ENCODE assay signal across 8 cellular contexts in the genomic region with DNA sequence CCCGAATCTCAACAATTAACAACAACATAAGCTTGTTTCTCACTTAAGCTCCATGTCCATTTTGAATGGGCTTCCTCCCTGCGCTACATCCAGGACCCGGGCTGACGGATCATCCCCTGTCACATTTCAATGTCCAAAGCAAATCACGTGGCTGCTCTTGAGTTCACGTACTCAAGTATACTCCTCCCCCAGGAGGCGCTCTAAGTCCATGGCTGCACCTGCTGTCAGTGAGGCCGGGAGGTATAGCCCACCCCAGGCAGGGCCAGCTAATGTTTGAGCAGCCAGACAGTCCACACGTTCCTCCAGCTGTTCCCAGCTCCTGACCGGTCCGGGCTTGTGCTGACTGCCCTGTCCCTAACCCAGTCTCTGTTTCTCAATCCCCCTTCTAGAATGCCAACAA.
DNase-seq lines count a peak whose midpoint lies in the region; ATAC-seq and TF ChIP-seq lines count a peak whose summit lies in the region.

No MANE protein-coding gene starts in this region.

- no peak for TF ChIP-seq POLR2A in ovary (IDR thresholded peaks at IDR 0.05)

- TF ChIP-seq CTCF in mammary epithelial cell (conservative IDR thresholded peaks at IDR 0.05 in 1 of 2, IDR thresholded peaks at IDR 0.05 in 1 of 2; ENCODE audit: extremely low read depth in 1 of 2, insufficient read depth in 1 of 2, low read depth in 1 of 2, low read length in 2 of 2) (peak; percentile 66 to 79), ovary (IDR thresholded peaks at IDR 0.05) (no peak)

- H3K27ac ChIP-seq in mammary epithelial cell (ENCODE audit: insufficient read depth, low read depth, low read length), result no peak overlapping the region
- H3K27ac ChIP-seq in right cardiac atrium (ENCODE audit: low read length), result no peak overlapping the region
- H3K27ac ChIP-seq in ovary, result no peak overlapping the region

- no TSS peak for BruUV-seq in mammary epithelial cell (replicated peaks; lab: Mats Ljungman, UMichigan)

- dilution Hi-C loops in mammary epithelial cell (cut with HindIII; ENCODE audit: low sequenced_read_pairs), result no loop called here

- no peak overlapping the region for H3K9ac ChIP-seq in mammary epithelial cell (ENCODE audit: insufficient read depth, low read length)

- H3K4me1 ChIP-seq in mammary epithelial cell (ENCODE audit: insufficient read depth, low read length) (peaks cover 7% of the 10 kb centered on the region), right cardiac atrium (ENCODE audit: control insufficient read depth, insufficient read depth, low read length) (no peaks in the 10 kb centered on the region), ovary (ENCODE audit: insufficient read depth) (no peaks in the 10 kb centered on the region)

- H3K79me2 ChIP-seq in mammary epithelial cell (ENCODE audit: insufficient read depth, low read length), result peaks cover 11% of the 10 kb centered on the region

- H3K36me3 ChIP-seq in mammary epithelial cell (ENCODE audit: insufficient read depth, low read length) (no peaks in the 10 kb centered on the region), ovary (no peaks in the 10 kb centered on the region)

- H3K27me3 ChIP-seq in mammary epithelial cell (ENCODE audit: insufficient read depth, low read length) (no peaks in the 10 kb centered on the region), right cardiac atrium (ENCODE audit: control insufficient read depth, insufficient read depth) (no peaks in the 10 kb centered on the region), ovary (no peaks in the 10 kb centered on the region)

- H4K20me1 ChIP-seq in mammary epithelial cell (ENCODE audit: insufficient read depth, low read length), result no peaks in the 10 kb centered on the region

- CTCF ChIA-PET in mammary epithelial cell (lab: Charles Lee; ENCODE audit: low non-redundant PET), result interaction anchor here (0.6 kb wide), 1 partner anchor 14 kb away, joined by 5 read pairs; no protein-coding TSS in a partner anchor

- peak overlapping the region; percentile 12 for H2AFZ ChIP-seq in mammary epithelial cell (ENCODE audit: low read depth, low read length)

- H3K9me3 ChIP-seq in mammary epithelial cell (replicated peaks; ENCODE audit: insufficient read depth, low read length) (no peaks in the 10 kb centered on the region), right cardiac atrium (ENCODE audit: control insufficient read depth, low read length) (no peaks in the 10 kb centered on the region), ovary (no peaks in the 10 kb centered on the region)

- ATAC-seq in right cardiac atrium (no peak), HG03469 (IDR thresholded peaks at IDR 0.05; ENCODE audit: unreplicated experiment) (no peak)

- peak; percentile 13 for DNase-seq in CD1c-positive myeloid dendritic cell (ENCODE audit: extremely low spot score)
- DNase-seq in H4 (ENCODE audit: low spot score), result peak; percentile 33
- peak; percentile 45 for DNase-seq in NOMO-1 treated with DMSO at 0.1 percent for 48 hours (lab: John Stamatoyannopoulos, UW; ENCODE audit: unreplicated experiment)
- DNase-seq in mammary epithelial cell, result peak; percentile 55
- peak; percentile 13 for DNase-seq in stimulated activated CD4-positive, alpha-beta T cell treated with anti-CD3 and anti-CD28 coated beads, Interleukin-12 subunit alpha, Interleukin-12 subunit beta, amount 100 ng/mL, for 4 hours
- no peak for DNase-seq in right cardiac atrium
- no peak for DNase-seq in ovary

- peak overlapping the region; percentile 21 for H3K4me2 ChIP-seq in mammary epithelial cell (ENCODE audit: insufficient read depth, low read depth, low read length)

- intact Hi-C loops in mammary epithelial cell (cut with micrococcal nuclease), result loop anchor here (1.0 to 5.0 kb wide), 4 partner anchors 64 to 352 kb away; a partner anchor contains a TSS
- intact Hi-C loops in right cardiac atrium (cut with DNase I), result no loop called here
- intact Hi-C loops in ovary (cut with DNase I), result no loop called here

- 23% methylated on average over 8 of the region's 11 CpGs for WGBS in mammary epithelial cell (ENCODE audit: low coverage, missing lambda C conversion rate)
- 13% methylated on average over 11 of the region's 11 CpGs for WGBS in right cardiac atrium
- whole genome bisulfite sequencing in ovary, 3 donors, result 47 to 55% (median 48%) methylated on average over 11 of the region's 11 CpGs

- H3K4me3 ChIP-seq in mammary epithelial cell (replicated peaks in 1 of 3; ENCODE audit: insufficient read depth in 1 of 3, low read depth in 2 of 3, low read length in 3 of 3) (no peak overlapping the region), right cardiac atrium (ENCODE audit: low read length) (no peak overlapping the region), ovary (no peak overlapping the region)

- no peak for TF ChIP-seq EP300 in ovary (IDR thresholded peaks at IDR 0.05)

- in situ Hi-C loops in mammary epithelial cell (cut with MboI; ENCODE audit: low sequenced_read_pairs in 2 of 2), result loop anchor here in 1 of 2 donors (10.0 kb wide), 1 partner anchor 350 kb away; a partner anchor contains a TSS

Comparison
In these comparisons a context has a peak if more than half of its experiments do, and no peak if none do; other contexts are left out.
1. DNase-seq: peak in CD1c-positive myeloid dendritic cell (single experiment), H4 (single experiment), NOMO-1 treated with DMSO at 0.1 percent for 48 hours (single experiment), mammary epithelial cell (single experiment) and stimulated activated CD4-positive, alpha-beta T cell treated with anti-CD3 and anti-CD28 coated beads, Interleukin-12 subunit alpha, Interleukin-12 subunit beta, amount 100 ng/mL, for 4 hours (single experiment); none in right cardiac atrium (0 of 3) and ovary (0 of 5).
2. CTCF ChIP-seq: peak in mammary epithelial cell (2 of 2); none in ovary (0 of 3).